ENCODE assay signal across 8 cellular contexts in the genomic region with DNA sequence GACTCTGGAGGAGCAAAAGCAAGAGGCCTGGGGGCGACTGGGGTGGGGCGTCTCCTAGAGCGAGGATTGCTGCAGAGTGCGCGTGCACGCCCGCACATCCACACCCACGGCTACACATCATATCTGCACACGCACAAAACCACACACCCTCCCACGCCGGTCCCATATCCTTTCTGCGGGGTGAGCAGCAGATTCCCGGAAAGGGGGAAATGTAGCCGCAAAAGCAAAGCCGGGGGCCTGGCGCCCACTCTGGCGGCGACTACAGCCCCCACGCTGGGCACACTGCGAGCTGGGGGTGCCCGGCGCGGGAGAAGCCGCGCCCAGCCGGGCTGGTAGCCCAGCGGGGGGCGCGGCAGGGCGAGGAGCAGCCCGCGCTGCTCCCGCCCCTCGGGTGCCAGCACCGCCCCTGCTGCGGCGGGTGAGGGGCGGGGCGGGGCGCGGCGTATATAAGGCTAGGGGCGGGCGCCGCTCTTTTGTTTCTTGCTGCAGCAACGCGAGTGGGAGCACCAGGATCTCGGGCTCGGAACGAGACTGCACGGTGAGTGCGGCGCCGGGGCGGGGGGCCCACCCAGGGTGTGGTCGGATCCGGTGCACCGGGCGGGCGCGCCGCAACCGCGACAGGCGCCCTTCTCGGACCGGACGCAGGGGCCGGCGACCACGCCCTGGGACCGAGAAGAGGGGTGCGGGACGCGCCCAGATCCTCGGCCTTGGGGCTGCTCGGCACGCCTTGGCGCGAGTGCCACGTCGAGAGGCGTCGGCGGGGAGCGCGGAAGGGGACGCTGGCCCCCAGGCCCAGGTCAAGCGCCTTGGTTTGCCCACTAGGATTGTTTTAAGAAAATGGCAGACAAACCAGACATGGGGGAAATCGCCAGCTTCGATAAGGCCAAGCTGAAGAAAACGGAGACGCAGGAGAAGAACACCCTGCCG. TPM values are rescaled to one million over a fixed set of nuclear protein-coding genes. Genes with fewer than 3 reads are reported as not detected.
DNase-seq lines count a peak whose midpoint lies in the region; ATAC-seq and TF ChIP-seq lines count a peak whose summit lies in the region.

A gene (plus strand): TSS at position 476 of the 927 bp plus-strand sequence.

- peak within 1 kb of the TSS; percentile 75 for H3K27ac ChIP-seq in HUES64 (ENCODE audit: low read depth, low read length)
- peak within 1 kb of the TSS; percentile 88 to 96 (median 94) for H3K27ac ChIP-seq in esophagus muscularis mucosa (replicated peaks in 1 of 4)

- H3K4me1 Mint-ChIP-seq in activated T-cell treated with anti-CD3 and anti-CD28 coated beads, Interleukin-2, amount 50 U/mL, for 4 hours (ENCODE audit: low read depth) = peaks cover 59% of the 10 kb centered on the region
- peaks cover 80% of the 10 kb centered on the region for H3K4me1 Mint-ChIP-seq in stimulated activated effector memory CD8-positive, alpha-beta T cell treated with anti-CD3 and anti-CD28 coated beads, Interleukin-12 subunit alpha, Interleukin-12 subunit beta, amount 100 ng/mL, for 72 hours

- peaks cover 7% of the 10 kb centered on the region for H3K36me3 Mint-ChIP-seq in activated T-cell treated with anti-CD3 and anti-CD28 coated beads, Interleukin-2, amount 50 U/mL, for 4 hours (ENCODE audit: insufficient read depth)
- H3K36me3 Mint-ChIP-seq in stimulated activated effector memory CD8-positive, alpha-beta T cell treated with anti-CD3 and anti-CD28 coated beads, Interleukin-12 subunit alpha, Interleukin-12 subunit beta, amount 100 ng/mL, for 72 hours = peaks cover 63% of the 10 kb centered on the region

- H3K4me1 ChIP-seq in HUES64 (ENCODE audit: insufficient read depth, low read length) = no peaks in the 10 kb centered on the region
- H3K4me1 ChIP-seq in esophagus muscularis mucosa = peaks cover 11 to 25% (median 19%) of the 10 kb centered on the region in 4 donors

- ATAC-seq in GM21447 (IDR thresholded peaks at IDR 0.05; ENCODE audit: unreplicated experiment) = peak; percentile 56
- ATAC-seq in activated T-cell treated with anti-CD3 and anti-CD28 coated beads, Interleukin-2, amount 50 U/mL, for 4 hours = peak; percentile 79 to 85
- peak; percentile 79 for ATAC-seq in stimulated activated effector memory CD8-positive, alpha-beta T cell treated with anti-CD3 and anti-CD28 coated beads, Interleukin-12 subunit alpha, Interleukin-12 subunit beta, amount 100 ng/mL, for 72 hours

- H3K4me3 Mint-ChIP-seq in activated T-cell treated with anti-CD3 and anti-CD28 coated beads, Interleukin-2, amount 50 U/mL, for 4 hours = peak within 1 kb of the TSS; percentile 95
- H3K4me3 Mint-ChIP-seq in stimulated activated effector memory CD8-positive, alpha-beta T cell treated with anti-CD3 and anti-CD28 coated beads, Interleukin-12 subunit alpha, Interleukin-12 subunit beta, amount 100 ng/mL, for 72 hours = peak within 1 kb of the TSS; percentile 94

- H3K9me3 ChIP-seq in HUES64 (ENCODE audit: insufficient read depth, low read depth, low read length) = no peaks in the 10 kb centered on the region
- no peaks in the 10 kb centered on the region for H3K9me3 ChIP-seq in esophagus muscularis mucosa

- TF ChIP-seq CTCF in esophagus muscularis mucosa (IDR thresholded peaks at IDR 0.05) = peak in 2 of 3 experiments; percentile 9 to 27

- H3K27ac Mint-ChIP-seq in stimulated activated effector memory CD8-positive, alpha-beta T cell treated with anti-CD3 and anti-CD28 coated beads, Interleukin-12 subunit alpha, Interleukin-12 subunit beta, amount 100 ng/mL, for 72 hours = peak within 1 kb of the TSS; percentile 98

- H3K9ac ChIP-seq in HUES64 (ENCODE audit: low read depth, low read length) = peak within 1 kb of the TSS; percentile 95

- H3K4me3 ChIP-seq in HUES64 (ENCODE audit: low read length) = peak within 1 kb of the TSS; percentile 97
- peak within 1 kb of the TSS; percentile 73 to 97 (median 92) for H3K4me3 ChIP-seq in esophagus muscularis mucosa

- H3K9me3 Mint-ChIP-seq in activated T-cell treated with anti-CD3 and anti-CD28 coated beads, Interleukin-2, amount 50 U/mL, for 4 hours = peaks cover 12% of the 10 kb centered on the region
- H3K9me3 Mint-ChIP-seq in stimulated activated effector memory CD8-positive, alpha-beta T cell treated with anti-CD3 and anti-CD28 coated beads, Interleukin-12 subunit alpha, Interleukin-12 subunit beta, amount 100 ng/mL, for 72 hours = peaks cover 9% of the 10 kb centered on the region

- peak; percentile 93 for TF ChIP-seq POLR2A in esophagus muscularis mucosa (IDR thresholded peaks at IDR 0.05; ENCODE audit: low read depth)

- H3K27me3 ChIP-seq in HUES64 (ENCODE audit: insufficient read depth, low read length) (peaks cover 8% of the 10 kb centered on the region), esophagus muscularis mucosa (no peaks in the 10 kb centered on the region)

- H3K36me3 ChIP-seq in HUES64 (ENCODE audit: insufficient read depth, low read length) = peaks cover 3% of the 10 kb centered on the region; the same call in 1 of the 2 replicates
- H3K36me3 ChIP-seq in esophagus muscularis mucosa = peaks cover 0 to 8% (median 2%) of the 10 kb centered on the region in 4 donors

- H3K27me3 Mint-ChIP-seq in activated T-cell treated with anti-CD3 and anti-CD28 coated beads, Interleukin-2, amount 50 U/mL, for 4 hours (ENCODE audit: low read depth) = no peaks in the 10 kb centered on the region

- intact Hi-C loops in esophagus muscularis mucosa (cut with DNase I) = loop anchor here (1.0 to 5.0 kb wide), 2 partner anchors 21 to 67 kb away; a partner anchor contains a TSS

- WGBS in HUES64 = under 1% methylated on average over 91 of the region's 94 CpGs
- 0% methylated on average over 21 of the region's 94 CpGs for WGBS in esophagus muscularis mucosa

- DNase-seq in DMS153 (lab: John Stamatoyannopoulos, UW) = peak; percentile 57
- peak; percentile 90 for DNase-seq in activated T-cell treated with anti-CD3 and anti-CD28 coated beads, Interleukin-2, amount 50 U/mL, for 4 hours
- DNase-seq in esophagus muscularis mucosa (ENCODE audit: extremely low spot score) = peak; percentile 97
- peak; percentile 86 for DNase-seq in myocyte (ENCODE audit: low read depth)
- peak; percentile 91 to 93 for DNase-seq in stimulated activated effector memory CD8-positive, alpha-beta T cell treated with anti-CD3 and anti-CD28 coated beads, Interleukin-12 subunit alpha, Interleukin-12 subunit beta, amount 100 ng/mL, for 72 hours (ENCODE audit: low spot score in 2 of 2)

- peak; percentile 41 for TF ChIP-seq EP300 in esophagus muscularis mucosa (IDR thresholded peaks at IDR 0.05)

TF ChIP-seq in PFSK-1, 5 proteins besides CTCF, POLR2A, EP300 and RAD21:
- TF ChIP-seq POLR2AphosphoS5 (IDR thresholded peaks at IDR 0.05; ENCODE audit: low read depth, low read length) = peak; percentile 97
- peak; percentile 76; the same call in 1 of the 2 replicates for TF ChIP-seq SIN3A (IDR thresholded peaks at IDR 0.05; ENCODE audit: borderline replicate concordance, insufficient read depth, low read length)
- peak; percentile 72 for TF ChIP-seq FOXP2 (optimal IDR thresholded peaks at IDR 0.05; ENCODE audit: borderline replicate concordance, extremely low read depth, extremely low read length, insufficient read depth)
- TF ChIP-seq, protein P1, sequence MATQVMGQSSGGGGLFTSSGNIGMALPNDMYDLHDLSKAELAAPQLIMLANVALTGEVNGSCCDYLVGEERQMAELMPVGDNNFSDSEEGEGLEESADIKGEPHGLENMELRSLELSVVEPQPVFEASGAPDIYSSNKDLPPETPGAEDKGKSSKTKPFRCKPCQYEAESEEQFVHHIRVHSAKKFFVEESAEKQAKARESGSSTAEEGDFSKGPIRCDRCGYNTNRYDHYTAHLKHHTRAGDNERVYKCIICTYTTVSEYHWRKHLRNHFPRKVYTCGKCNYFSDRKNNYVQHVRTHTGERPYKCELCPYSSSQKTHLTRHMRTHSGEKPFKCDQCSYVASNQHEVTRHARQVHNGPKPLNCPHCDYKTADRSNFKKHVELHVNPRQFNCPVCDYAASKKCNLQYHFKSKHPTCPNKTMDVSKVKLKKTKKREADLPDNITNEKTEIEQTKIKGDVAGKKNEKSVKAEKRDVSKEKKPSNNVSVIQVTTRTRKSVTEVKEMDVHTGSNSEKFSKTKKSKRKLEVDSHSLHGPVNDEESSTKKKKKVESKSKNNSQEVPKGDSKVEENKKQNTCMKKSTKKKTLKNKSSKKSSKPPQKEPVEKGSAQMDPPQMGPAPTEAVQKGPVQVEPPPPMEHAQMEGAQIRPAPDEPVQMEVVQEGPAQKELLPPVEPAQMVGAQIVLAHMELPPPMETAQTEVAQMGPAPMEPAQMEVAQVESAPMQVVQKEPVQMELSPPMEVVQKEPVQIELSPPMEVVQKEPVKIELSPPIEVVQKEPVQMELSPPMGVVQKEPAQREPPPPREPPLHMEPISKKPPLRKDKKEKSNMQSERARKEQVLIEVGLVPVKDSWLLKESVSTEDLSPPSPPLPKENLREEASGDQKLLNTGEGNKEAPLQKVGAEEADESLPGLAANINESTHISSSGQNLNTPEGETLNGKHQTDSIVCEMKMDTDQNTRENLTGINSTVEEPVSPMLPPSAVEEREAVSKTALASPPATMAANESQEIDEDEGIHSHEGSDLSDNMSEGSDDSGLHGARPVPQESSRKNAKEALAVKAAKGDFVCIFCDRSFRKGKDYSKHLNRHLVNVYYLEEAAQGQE (IDR thresholded peaks at IDR 0.05; ENCODE audit: insufficient read depth in 1 of 2, low read depth in 2 of 2, low read length in 2 of 2) = 0 out of 4 replicates have a peak, but pooled peaks of 1 of the 2 experiments have one; percentile 20
- peak; percentile 89; the same call in 1 of the 2 replicates for TF ChIP-seq TAF1 (IDR thresholded peaks at IDR 0.05; ENCODE audit: borderline replicate concordance, insufficient read depth, low read length)

RNA-seq across cellular contexts. Expression of the gene that starts here (rescaled TPM):
- polyA plus RNA-seq in HUES64 (2013, experiment 1 of 2) = 1,298 TPM
- polyA plus RNA-seq in HUES64 (2013, experiment 2 of 2) = 1,577 TPM
- polyA plus RNA-seq in PFSK-1 (2012; ENCODE audit: insufficient read length, low read depth) = 1,406 TPM
- total RNA-seq in activated T-cell treated with anti-CD3 and anti-CD28 coated beads, Interleukin-2, amount 50 U/mL, for 4 hours = 1,000 to 10,000 TPM; 1,023 to 1,175 (median 1,139) TPM
- total RNA-seq in esophagus muscularis mucosa (1,000 to 10,000 TPM; 1,300 to 2,755 (median 1,711) TPM), myocyte (1,553 and 1,708 TPM in 2 replicates)
- 4,071 TPM for polyA plus RNA-seq in myocyte (2012)

Comparison
In these comparisons a context has a peak if more than half of its experiments do, and no peak if none do; other contexts are left out.
1. Peak in every context shown above with its lines: DNase-seq, ATAC-seq, H3K4me3 ChIP-seq and H3K27ac ChIP-seq.